ENCODE assay signal across 20 cellular contexts in the genomic region with DNA sequence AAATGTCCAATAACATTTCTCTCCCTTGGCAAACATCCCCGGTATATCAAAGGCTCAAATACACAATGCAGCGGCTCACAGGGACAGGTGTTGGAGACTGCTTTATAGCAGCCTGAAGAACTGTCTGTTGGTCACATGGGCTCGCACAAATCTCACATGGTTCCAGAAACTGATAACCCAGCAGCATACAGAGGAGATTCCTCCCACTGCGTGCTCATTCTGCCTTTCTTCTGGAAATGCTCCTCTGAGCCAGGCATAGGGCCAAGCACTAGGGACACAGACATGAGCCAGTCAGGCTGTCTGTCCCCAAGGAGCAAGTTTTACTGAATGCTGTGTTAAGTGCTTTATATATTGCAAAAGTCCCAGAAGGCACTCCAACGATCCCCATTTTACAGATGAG.
DNase-seq lines count a peak whose midpoint lies in the region.
"Had no signal": no experiment of that assay in that cellular context is flagged by ENCODE, and none has a peak within 500 bp of the region (broad histone marks: within the 10 kb centered on the region; RNA-seq: fewer than 3 reads in every experiment).

No MANE protein-coding gene starts in this region.

- DNase-seq in NCI-H1092 (lab: John Stamatoyannopoulos, UW) (peak; percentile 54), NCI-H2029 (lab: John Stamatoyannopoulos, UW) (peak; percentile 46), cerebellar cortex (ENCODE audit: low spot score) (peak; percentile 27), middle frontal gyrus (ENCODE audit: extremely low spot score, low spot score) (peak; percentile 12), NCI-H2107 treated with DMSO at 0.1 percent for 48 hours (lab: John Stamatoyannopoulos, UW; ENCODE audit: unreplicated experiment) (no peak)
- no peak for DNase-seq in activated CD4-positive, alpha-beta T cell treated with anti-CD3 and anti-CD28 coated beads for 4 hours
- no peak for DNase-seq in activated effector memory CD4-positive, alpha-beta T cell treated with Interleukin-2 at 50 U/mL for 16 hours
- DNase-seq: activated CD4-positive, alpha-beta T cell treated with anti-CD3 and anti-CD28 coated beads for 1 hour; activated gamma-delta T cell treated with Interleukin-2 at 50 U/mL for 16 hours; activated naive CD8-positive, alpha-beta T cell treated with anti-CD3 and anti-CD28 coated beads, Interleukin-2, amount 50 U/mL, for 24 hours; activated T-cell treated with anti-CD3 and anti-CD28 coated beads, Interleukin-2, amount 50 U/mL, for 1 hour; CD4-positive, CD25-positive, alpha-beta regulatory T cell; H7; mammary epithelial cell; naive thymus-derived CD8-positive, alpha-beta T cell; NCI-H1930; stimulated activated CD4-positive, alpha-beta T cell treated with anti-CD3 and anti-CD28 coated beads, Interleukin-4, amount 100 ng/mL, for 24 hours; stimulated activated naive CD4-positive, alpha-beta T cell; T-cell; thyroid gland had no signal

Comparison
In these comparisons a context has a peak if more than half of its experiments do, and no peak if none do; other contexts are left out.
1. DNase-seq: peak in NCI-H1092 (single experiment), NCI-H2029 (single experiment), cerebellar cortex (single experiment) and middle frontal gyrus (single experiment); none in activated CD4-positive, alpha-beta T cell treated with anti-CD3 and anti-CD28 coated beads for 4 hours (0 of 2), NCI-H2107 treated with DMSO at 0.1 percent for 48 hours (single experiment) and activated effector memory CD4-positive, alpha-beta T cell treated with Interleukin-2 at 50 U/mL for 16 hours (single experiment).